Comparison of ENCODE assay signal across 19 cellular contexts in the genomic region with DNA sequence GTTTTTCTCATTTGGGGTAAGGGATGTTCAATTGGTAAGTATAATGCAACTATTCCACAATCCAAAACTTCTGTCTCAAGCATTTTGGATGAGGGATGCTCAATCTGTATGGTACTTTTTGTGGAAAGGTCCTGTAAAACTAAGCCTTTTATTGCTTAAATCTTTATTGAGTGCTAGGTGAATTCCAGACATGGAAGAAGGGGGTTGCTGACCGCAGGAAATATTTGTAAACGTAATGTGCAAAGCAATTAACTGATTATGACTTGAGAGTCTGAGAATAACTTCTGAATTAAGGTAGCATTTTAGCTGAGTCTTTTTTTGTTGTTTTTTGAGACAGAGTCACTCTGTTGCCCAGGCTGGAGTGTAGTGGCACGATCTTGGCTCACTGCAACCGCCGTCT. TPM values are rescaled to one million over a fixed set of nuclear protein-coding genes. Genes with fewer than 3 reads are reported as not detected.
DNase-seq lines count a peak whose midpoint lies in the region; ATAC-seq and TF ChIP-seq lines count a peak whose summit lies in the region.
"Had no signal": no experiment of that assay in that cellular context is flagged by ENCODE, and none has a peak within 500 bp of the region (broad histone marks: within the 10 kb centered on the region; RNA-seq: fewer than 3 reads in every experiment).

No MANE protein-coding gene starts in this region.

- H3K4me3 Mint-ChIP-seq in CD4-positive, alpha-beta T cell: peak overlapping the region; percentile 50
- peak overlapping the region; percentile 92 for H3K4me3 Mint-ChIP-seq in WTC11
- H3K4me3 Mint-ChIP-seq: memory B cell had no signal

- peak overlapping the region; percentile 87 for H3K27ac Mint-ChIP-seq in CD4-positive, alpha-beta T cell
- peak overlapping the region; percentile 88 for H3K27ac Mint-ChIP-seq in WTC11
- H3K27ac Mint-ChIP-seq: stimulated activated effector memory CD8-positive, alpha-beta T cell treated with anti-CD3 and anti-CD28 coated beads, Interleukin-12 subunit alpha, Interleukin-12 subunit beta, amount 100 ng/mL, for 72 hours had no signal

- no peak for TF ChIP-seq CTCF in CD4-positive, alpha-beta T cell (IDR thresholded peaks at IDR 0.05)
- TF ChIP-seq CTCF in WTC11 (IDR thresholded peaks at IDR 0.05): no peak

- no peak overlapping the region for H3K27ac ChIP-seq in BLaER1 treated with 17β-estradiol and CSF1 and Interleukin-3, amounts not matched to agents 10 nM and 100 nM
- H3K27ac ChIP-seq in CD4-positive, alpha-beta T cell (ENCODE audit: low read depth, low read length): no peak overlapping the region
- H3K27ac ChIP-seq: BLaER1, cardiac muscle cell, tibial nerve had no signal

- no peaks in the 10 kb centered on the region for H3K9me3 ChIP-seq in BLaER1 treated with 17β-estradiol and CSF1 and Interleukin-3, amounts not matched to agents 10 nM and 100 nM (replicated peaks in 1 of 11)
- H3K9me3 ChIP-seq in CD4-positive, alpha-beta T cell (ENCODE audit: control insufficient read depth, low read length): no peaks in the 10 kb centered on the region
- no peaks in the 10 kb centered on the region for H3K9me3 ChIP-seq in iPS-15b (ENCODE audit: control insufficient read depth, insufficient read depth, low read length)
- H3K9me3 ChIP-seq: BLaER1, tibial nerve had no signal

- no peak for DNase-seq in CD4-positive, alpha-beta T cell
- DNase-seq in WTC11 (ENCODE audit: low spot score) (no peak), NCI-H2029 treated with DMSO at 0.1 percent for 48 hours (lab: John Stamatoyannopoulos, UW) (no peak), kidney glomerular epithelial cell (lab: John Stamatoyannopoulos, UW) (no peak)
- DNase-seq: activated naive CD4-positive, alpha-beta T cell treated with anti-CD3 and anti-CD28 coated beads, Interleukin-2, amount 50 U/mL, for 16 hours; dorsolateral prefrontal cortex; erythroblast; KG1; NCI-H1092; NCI-H748 treated with DMSO at 0.1 percent for 48 hours; PC-3 had no signal

- peaks cover 54 to 75% (median 66%) of the 10 kb centered on the region in 10 experiments for H3K4me1 ChIP-seq in BLaER1 treated with 17β-estradiol and CSF1 and Interleukin-3, amounts not matched to agents 10 nM and 100 nM
- peaks cover 26% of the 10 kb centered on the region for H3K4me1 ChIP-seq in iPS-15b (ENCODE audit: control insufficient read depth, insufficient read depth, low read length)

- H3K36me3 Mint-ChIP-seq in CD4-positive, alpha-beta T cell (ENCODE audit: low read depth): peaks cover 66% of the 10 kb centered on the region
- peaks cover 66% of the 10 kb centered on the region for H3K36me3 Mint-ChIP-seq in WTC11

- peak overlapping the region in 8 of 11 experiments; percentile 59 to 95 (median 92); a peak in 8 of 22 replicates for H3K4me2 ChIP-seq in BLaER1 treated with 17β-estradiol and CSF1 and Interleukin-3, amounts not matched to agents 10 nM and 100 nM

- peaks cover 55 to 69% (median 64%) of the 10 kb centered on the region in 11 experiments for H3K36me3 ChIP-seq in BLaER1 treated with 17β-estradiol and CSF1 and Interleukin-3, amounts not matched to agents 10 nM and 100 nM
- H3K36me3 ChIP-seq in iPS-15b (ENCODE audit: control insufficient read depth, insufficient read depth, low read length): peaks cover 15% of the 10 kb centered on the region

- no peak overlapping the region; a peak in 1 of 20 replicates for H3K4me3 ChIP-seq in BLaER1 treated with 17β-estradiol and CSF1 and Interleukin-3, amounts not matched to agents 10 nM and 100 nM
- peak overlapping the region; percentile 1 for H3K4me3 ChIP-seq in iPS-15b (ENCODE audit: low read depth, low read length)
- H3K4me3 ChIP-seq: BLaER1, cardiac muscle cell, tibial nerve had no signal

- ATAC-seq in CD4-positive, alpha-beta T cell (ENCODE audit: poor library complexity): no peak
- ATAC-seq in WTC11 (no peak), SK-N-SH treated with all-trans-retinoic acid at 6 μM for 48 hours (no peak)
- ATAC-seq: PC-3; stimulated activated effector memory CD8-positive, alpha-beta T cell treated with anti-CD3 and anti-CD28 coated beads, Interleukin-12 subunit alpha, Interleukin-12 subunit beta, amount 100 ng/mL, for 72 hours had no signal

- H3K4me1 Mint-ChIP-seq in CD4-positive, alpha-beta T cell (ENCODE audit: low read depth): peaks cover 73% of the 10 kb centered on the region
- peaks cover 70% of the 10 kb centered on the region for H3K4me1 Mint-ChIP-seq in WTC11

- peaks cover 72 to 80% (median 77%) of the 10 kb centered on the region in 11 experiments for H4K20me1 ChIP-seq in BLaER1 treated with 17β-estradiol and CSF1 and Interleukin-3, amounts not matched to agents 10 nM and 100 nM

- H3K9me3 Mint-ChIP-seq in CD4-positive, alpha-beta T cell: no peaks in the 10 kb centered on the region
- H3K9me3 Mint-ChIP-seq in WTC11: no peaks in the 10 kb centered on the region
- H3K9me3 Mint-ChIP-seq: memory B cell; stimulated activated effector memory CD8-positive, alpha-beta T cell treated with anti-CD3 and anti-CD28 coated beads, Interleukin-12 subunit alpha, Interleukin-12 subunit beta, amount 100 ng/mL, for 72 hours had no signal

- CTCF ChIA-PET in CD4-positive, alpha-beta T cell (lab: Charles Lee): interaction anchor here (0.7 to 1.0 kb wide), 2 partner anchors 10 to 25 kb away, joined by 3 to 4 read pairs; no protein-coding TSS in a partner anchor
- CTCF ChIA-PET in WTC11 (lab: Charles Lee): no interaction called here

- H3K27me3 Mint-ChIP-seq in CD4-positive, alpha-beta T cell: no peaks in the 10 kb centered on the region
- no peaks in the 10 kb centered on the region for H3K27me3 Mint-ChIP-seq in WTC11 (ENCODE audit: low read depth)
- H3K27me3 Mint-ChIP-seq: memory B cell had no signal

- intact Hi-C loops in CD4-positive, alpha-beta T cell (cut with DNase I, micrococcal nuclease): loop anchor here in 1 of 2 experiments (2.0 to 10.0 kb wide), 3 partner anchors 43 to 581 kb away; partner anchors contain the start of genes MYCBP and PABPC4

- POLR2A ChIA-PET in CD4-positive, alpha-beta T cell (lab: Charles Lee): interaction anchor here (0.8 to 2.3 kb wide), 2 partner anchors 17 to 32 kb away, joined by 3 to 10 read pairs; partner anchors contain the start of gene NDUFS5
- POLR2A ChIA-PET in WTC11 (lab: Charles Lee): interaction anchor here (0.9 kb wide), 1 partner anchor 12 kb away, joined by 3 read pairs; no protein-coding TSS in a partner anchor

- no peaks in the 10 kb centered on the region for H3K27me3 ChIP-seq in BLaER1 treated with 17β-estradiol and CSF1 and Interleukin-3, amounts not matched to agents 10 nM and 100 nM
- no peaks in the 10 kb centered on the region for H3K27me3 ChIP-seq in CD4-positive, alpha-beta T cell (ENCODE audit: control insufficient read depth, insufficient read depth, low read length)
- H3K27me3 ChIP-seq in iPS-15b (ENCODE audit: control insufficient read depth, insufficient read depth, low read length): no peaks in the 10 kb centered on the region
- H3K27me3 ChIP-seq: BLaER1, cardiac muscle cell, dorsolateral prefrontal cortex, tibial nerve had no signal

- H3K9ac ChIP-seq in BLaER1 treated with 17β-estradiol and CSF1 and Interleukin-3, amounts not matched to agents 10 nM and 100 nM: no peak overlapping the region
- H3K9ac ChIP-seq in iPS-15b (ENCODE audit: low read depth, low read length): no peak overlapping the region
- H3K9ac ChIP-seq: BLaER1 had no signal

TF ChIP-seq in WTC11, 78 proteins besides CTCF, POLR2A, EP300 and RAD21 (continues in another document):
- TF ChIP-seq ATF1 (CRISPR knock-in tag; IDR thresholded peaks at IDR 0.05): no peak
- TF ChIP-seq, protein P1, sequence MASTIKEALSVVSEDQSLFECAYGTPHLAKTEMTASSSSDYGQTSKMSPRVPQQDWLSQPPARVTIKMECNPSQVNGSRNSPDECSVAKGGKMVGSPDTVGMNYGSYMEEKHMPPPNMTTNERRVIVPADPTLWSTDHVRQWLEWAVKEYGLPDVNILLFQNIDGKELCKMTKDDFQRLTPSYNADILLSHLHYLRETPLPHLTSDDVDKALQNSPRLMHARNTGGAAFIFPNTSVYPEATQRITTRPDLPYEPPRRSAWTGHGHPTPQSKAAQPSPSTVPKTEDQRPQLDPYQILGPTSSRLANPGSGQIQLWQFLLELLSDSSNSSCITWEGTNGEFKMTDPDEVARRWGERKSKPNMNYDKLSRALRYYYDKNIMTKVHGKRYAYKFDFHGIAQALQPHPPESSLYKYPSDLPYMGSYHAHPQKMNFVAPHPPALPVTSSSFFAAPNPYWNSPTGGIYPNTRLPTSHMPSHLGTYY (CRISPR knock-in tag; IDR thresholded peaks at IDR 0.05): no peak

TF ChIP-seq in SK-N-SH treated with all-trans-retinoic acid at 6 μM for 48 hours, 23 proteins besides CTCF, POLR2A, EP300 and RAD21:
- TF ChIP-seq CREB5 (CRISPR knock-in tag; IDR thresholded peaks at IDR 0.05; ENCODE audit: low read depth): no peak
- no peak for TF ChIP-seq ZC3H10 (CRISPR knock-in tag; IDR thresholded peaks at IDR 0.05)
- TF ChIP-seq TCF4 (CRISPR knock-in tag; IDR thresholded peaks at IDR 0.05; ENCODE audit: borderline replicate concordance): no peak
- TF ChIP-seq SNAI2 (CRISPR knock-in tag; IDR thresholded peaks at IDR 0.05): no peak

RNA-seq across cellular contexts. Expression of gene AKIRIN1, which starts 3.1 kb away (rescaled TPM):
- 100 to 1,000 TPM; 108 to 112 TPM for total RNA-seq in CD4-positive, alpha-beta T cell
- total RNA-seq in WTC11 (2021): 183 to 214 TPM (median 212 TPM) in 3 replicates

RNA-seq across cellular contexts. Expression of gene NDUFS5, which starts 32.0 kb away (rescaled TPM):
- 100 to 1,000 TPM; 153 to 156 TPM for total RNA-seq in CD4-positive, alpha-beta T cell
- total RNA-seq in WTC11 (2021): 402 to 430 TPM (median 414 TPM) in 3 replicates

RNA-seq across cellular contexts. Expression of gene RHBDL2, which starts 52.6 kb away (rescaled TPM):
- total RNA-seq in CD4-positive, alpha-beta T cell: not detected
- total RNA-seq in WTC11 (2021): 0.26 to 0.30 TPM (median 0.27 TPM) in 3 replicates
- total RNA-seq: cardiac muscle cell had no signal
